Comparison of ENCODE assay signal across 24 cellular contexts in genomic region chr5:146388418-146388817, GRCh38. TPM values are rescaled to one million over a fixed set of nuclear protein-coding genes. Genes with fewer than 3 reads are reported as not detected.
DNase-seq lines count a peak whose midpoint lies in the region; ATAC-seq and TF ChIP-seq lines count a peak whose summit lies in the region.
"Had no signal": no experiment of that assay in that cellular context is flagged by ENCODE, and none has a peak within 500 bp of the region (broad histone marks: within the 10 kb centered on the region; RNA-seq: fewer than 3 reads in every experiment).

No MANE protein-coding gene starts in this region.

- in situ Hi-C loops in astrocyte of the cerebellum (cut with HindIII; ENCODE audit: low sequenced_read_pairs), result no loop called here

- no peaks in the 10 kb centered on the region for H3K4me1 ChIP-seq in left lung
- H3K4me1 ChIP-seq: BE2C had no signal

- peak; percentile 56 for ATAC-seq in left lung
- no peak for ATAC-seq in GM18502 (IDR thresholded peaks at IDR 0.05; ENCODE audit: poor library complexity, unreplicated experiment)
- ATAC-seq in HG02973 (IDR thresholded peaks at IDR 0.05; ENCODE audit: unreplicated experiment), result no peak
- ATAC-seq: natural killer cell had no signal

- H3K27me3 ChIP-seq in left lung, result peaks cover 0 to 13% of the 10 kb centered on the region in 2 donors

- no peaks in the 10 kb centered on the region for H3K36me3 ChIP-seq in left lung
- H3K36me3 ChIP-seq: BE2C had no signal

- intact Hi-C loops in left lung (cut with DNase I), result no loop called here

- H3K4me3 ChIP-seq in astrocyte of the cerebellum (ENCODE audit: low read depth, low read length), result no peak overlapping the region
- H3K4me3 ChIP-seq in left lung, result no peak overlapping the region
- H3K4me3 ChIP-seq: coronary artery, skin epidermis had no signal

- no peaks in the 10 kb centered on the region for H3K9me3 ChIP-seq in left lung
- H3K9me3 ChIP-seq: BE2C had no signal

- no peak for TF ChIP-seq CTCF in astrocyte of the cerebellum (IDR thresholded peaks at IDR 0.05; ENCODE audit: low read depth, low read length, missing control alignments)
- TF ChIP-seq CTCF in left lung (IDR thresholded peaks at IDR 0.05), result no peak

- no peak overlapping the region for H3K27ac ChIP-seq in left lung
- H3K27ac ChIP-seq: coronary artery, skin epidermis had no signal

- DNase-seq in EL (peak; percentile 63), M059J (ENCODE audit: low read depth) (peak; percentile 83), astrocyte of the cerebellum (ENCODE audit: low read depth) (peak; percentile 18), left lung (no peak), NCI-H526 (lab: John Stamatoyannopoulos, UW) (no peak), cerebellar nuclear complex (lab: John Stamatoyannopoulos, UW) (no peak)
- DNase-seq: activated CD4-positive, alpha-beta T cell treated with anti-CD3 and anti-CD28 coated beads, Interleukin-2, amount 50 U/mL, for 1 hour; activated CD8-positive, alpha-beta memory T cell treated with anti-CD3 and anti-CD28 coated beads, Interleukin-2, amount 50 U/mL, for 4 hours; activated gamma-delta T cell; BE2C; natural killer cell; NCI-H1436; Right ventricle myocardium superior; stimulated activated CD4-positive, alpha-beta T cell treated with anti-CD3 and anti-CD28 coated beads, Interleukin-4, amount 100 ng/mL, for 1 hour; T-helper 1 cell had no signal

RNA-seq across cellular contexts. Expression of gene POU4F3, which starts 49.8 kb away (rescaled TPM):
- total RNA-seq in M059J (2014; rRNA removed; shearing (Covaris generic)), result 0.10 and 0.17 TPM in 2 replicates
- total RNA-seq in left lung, result not detected
- total RNA-seq: endothelial cell of umbilical vein, frontal cortex, H4, kidney epithelial cell, NCI-H460, Right ventricle myocardium superior had no signal

RNA-seq across cellular contexts. Expression of gene TCERG1, which starts 58.7 kb away (rescaled TPM):
- 35.4 and 43.4 TPM in 2 replicates for total RNA-seq in M059J (2014; rRNA removed; shearing (Covaris generic))
- 10 to 100 TPM; 34.0 to 48.9 TPM for total RNA-seq in left lung

Comparison
In these comparisons a context has a peak if more than half of its experiments do, and no peak if none do; other contexts are left out.
1. DNase-seq: peak in EL (single experiment), M059J (single experiment) and astrocyte of the cerebellum (single experiment); none in left lung (0 of 2), NCI-H526 (0 of 2) and cerebellar nuclear complex (0 of 2).